In genomic region chr2:235860111-235860510, GRCh38 we compare ENCODE assay signal across 26 cellular contexts.
DNase-seq lines count a peak whose midpoint lies in the region; ATAC-seq and TF ChIP-seq lines count a peak whose summit lies in the region.
"Had no signal": no experiment of that assay in that cellular context is flagged by ENCODE, and none has a peak within 500 bp of the region (broad histone marks: within the 10 kb centered on the region; RNA-seq: fewer than 3 reads in every experiment).

No MANE protein-coding gene starts in this region.

- peak overlapping the region; percentile 51 to 52 for H3K27ac ChIP-seq in right atrium auricular region
- H3K27ac ChIP-seq: adrenal gland, gastroesophageal sphincter, thoracic aorta had no signal

- peaks cover 20% of the 10 kb centered on the region for H3K27me3 Mint-ChIP-seq in T-helper 17 cell

- H3K4me1 Mint-ChIP-seq in T-helper 17 cell: peaks cover 6% of the 10 kb centered on the region
- H3K4me1 Mint-ChIP-seq: stimulated activated naive B cell treated with anti-CD40 and anti-IgM and Interleukin-4, amounts not matched to agents 10 μg/mL and 1 μg/mL and 100 μg/mL, for 72 hours had no signal

- no peak overlapping the region for H3K4me3 ChIP-seq in right atrium auricular region
- H3K4me3 ChIP-seq: adrenal gland, cardiac muscle cell, dorsolateral prefrontal cortex, gastroesophageal sphincter, K562, skin epidermis, thoracic aorta had no signal

- H3K4me3 Mint-ChIP-seq in T-helper 17 cell: no peak overlapping the region
- H3K4me3 Mint-ChIP-seq: activated CD8-positive, alpha-beta T cell treated with anti-CD3 and anti-CD28 coated beads for 36 hours; CD4-positive, alpha-beta memory T cell; natural killer cell treated with Interleukin-12 subunit alpha and Interleukin-12 subunit beta and Interleukin-15 and Interleukin-18, amount 100 ng/mL, for 72 hours; stimulated activated naive B cell treated with anti-CD40 and anti-IgM and Interleukin-4, amounts not matched to agents 10 μg/mL and 1 μg/mL and 100 μg/mL, for 72 hours had no signal

- H3K27me3 ChIP-seq in right atrium auricular region: no peaks in the 10 kb centered on the region
- H3K27me3 ChIP-seq: adrenal gland, cardiac muscle cell, dorsolateral prefrontal cortex, gastroesophageal sphincter had no signal

- H3K36me3 Mint-ChIP-seq in T-helper 17 cell (ENCODE audit: low read depth): peaks cover 2% of the 10 kb centered on the region
- H3K36me3 Mint-ChIP-seq: CD4-positive, alpha-beta memory T cell; natural killer cell treated with Interleukin-12 subunit alpha and Interleukin-12 subunit beta and Interleukin-15 and Interleukin-18, amount 100 ng/mL, for 72 hours; stimulated activated naive B cell treated with anti-CD40 and anti-IgM and Interleukin-4, amounts not matched to agents 10 μg/mL and 1 μg/mL and 100 μg/mL, for 72 hours had no signal

- H3K4me1 ChIP-seq in right atrium auricular region: peaks cover 0 to 35% of the 10 kb centered on the region in 2 donors
- H3K4me1 ChIP-seq: adrenal gland, gastroesophageal sphincter had no signal

- no peak for ATAC-seq in T-helper 17 cell
- no peak for ATAC-seq in HG02642 (IDR thresholded peaks at IDR 0.05; ENCODE audit: poor library complexity, unreplicated experiment)
- ATAC-seq: activated CD4-positive, CD25-positive, alpha-beta regulatory T cell treated with anti-CD3 and anti-CD28 coated beads, Interleukin-2, amount 50 U/mL, for 24 hours; activated CD8-positive, alpha-beta T cell treated with anti-CD3 and anti-CD28 coated beads for 36 hours; gastroesophageal sphincter; K562; natural killer cell treated with Interleukin-12 subunit alpha and Interleukin-12 subunit beta and Interleukin-15 and Interleukin-18, amount 100 ng/mL, for 72 hours; stimulated activated naive B cell treated with anti-CD40 and anti-IgM and Interleukin-4, amounts not matched to agents 10 μg/mL and 1 μg/mL and 100 μg/mL, for 72 hours had no signal

- H3K27ac Mint-ChIP-seq in T-helper 17 cell: peak overlapping the region; percentile 41
- H3K27ac Mint-ChIP-seq: activated CD8-positive, alpha-beta T cell treated with anti-CD3 and anti-CD28 coated beads for 36 hours; CD4-positive, alpha-beta memory T cell; natural killer cell treated with Interleukin-12 subunit alpha and Interleukin-12 subunit beta and Interleukin-15 and Interleukin-18, amount 100 ng/mL, for 72 hours; stimulated activated naive B cell treated with anti-CD40 and anti-IgM and Interleukin-4, amounts not matched to agents 10 μg/mL and 1 μg/mL and 100 μg/mL, for 72 hours had no signal

- H3K9me3 ChIP-seq in T-helper 17 cell (ENCODE audit: control insufficient read depth, low read length, poor library complexity, severe bottlenecking): no peaks in the 10 kb centered on the region
- no peaks in the 10 kb centered on the region for H3K9me3 ChIP-seq in right atrium auricular region
- H3K9me3 ChIP-seq: adrenal gland, gastroesophageal sphincter, thoracic aorta had no signal

- no peak for TF ChIP-seq CTCF in right atrium auricular region (IDR thresholded peaks at IDR 0.05)

- H3K36me3 ChIP-seq in right atrium auricular region: no peaks in the 10 kb centered on the region
- H3K36me3 ChIP-seq: adrenal gland, cardiac muscle cell, gastroesophageal sphincter, thoracic aorta had no signal

- DNase-seq in T-helper 17 cell: no peak
- peak; percentile 43 for DNase-seq in dedifferentiated amniotic fluid mesenchymal stem cell (ENCODE audit: extremely low spot score)
- DNase-seq in right atrium auricular region (ENCODE audit: low spot score): no peak
- peak; percentile 13 for DNase-seq in smooth muscle cell of the brain vasculature (ENCODE audit: low read depth, low spot score)
- DNase-seq in glomerular visceral epithelial cell (ENCODE audit: extremely low spot score): no peak
- DNase-seq in kidney glomerular epithelial cell (lab: John Stamatoyannopoulos, UW): no peak
- DNase-seq: activated CD8-positive, alpha-beta T cell treated with anti-CD3 and anti-CD28 coated beads for 36 hours; activated T-cell treated with anti-CD3 and anti-CD28 coated beads for 4 hours; CD4-positive, alpha-beta memory T cell; DMS 273 treated with DMSO at 0.1 percent for 48 hours; dorsolateral prefrontal cortex; erythroblast; GOT3; MM.1S; NCI-H2171 treated with DMSO at 0.1 percent for 48 hours; SHP77 treated with DMSO at 0.1 percent for 48 hours; stimulated activated naive B cell treated with anti-CD40 and anti-IgM and Interleukin-4, amounts not matched to agents 10 μg/mL and 1 μg/mL and 100 μg/mL, for 72 hours had no signal

Comparison
In these comparisons a context has a peak if more than half of its experiments do, and no peak if none do; other contexts are left out.
1. DNase-seq: peak in dedifferentiated amniotic fluid mesenchymal stem cell (single experiment) and smooth muscle cell of the brain vasculature (single experiment); none in T-helper 17 cell (0 of 3), right atrium auricular region (single experiment), glomerular visceral epithelial cell (single experiment) and kidney glomerular epithelial cell (single experiment).